22 cellular contexts compared by ENCODE assay signal in genomic region chr10:101235766-101236165, GRCh38. TPM values are rescaled to one million over a fixed set of nuclear protein-coding genes. Genes with fewer than 3 reads are reported as not detected.
DNase-seq lines count a peak whose midpoint lies in the region; ATAC-seq lines count a peak whose summit lies in the region.
"Had no signal": no experiment of that assay in that cellular context is flagged by ENCODE, and none has a peak within 500 bp of the region (broad histone marks: within the 10 kb centered on the region; RNA-seq: fewer than 3 reads in every experiment).

No MANE protein-coding gene starts in this region.

- peaks cover 18% of the 10 kb centered on the region for H3K4me1 Mint-ChIP-seq in activated naive CD4-positive, alpha-beta T cell treated with anti-CD3 and anti-CD28 coated beads, Interleukin-2, amount 50 U/mL, for 24 hours
- H3K4me1 Mint-ChIP-seq in activated naive CD4-positive, alpha-beta T cell treated with anti-CD3 and anti-CD28 coated beads for 36 hours (ENCODE audit: low read depth), result peaks cover 15% of the 10 kb centered on the region
- H3K4me1 Mint-ChIP-seq in T-helper 17 cell, result peaks cover 14% of the 10 kb centered on the region

- no peak overlapping the region for H3K27ac Mint-ChIP-seq in activated naive CD4-positive, alpha-beta T cell treated with anti-CD3 and anti-CD28 coated beads, Interleukin-2, amount 50 U/mL, for 24 hours
- H3K27ac Mint-ChIP-seq in activated naive CD4-positive, alpha-beta T cell treated with anti-CD3 and anti-CD28 coated beads for 36 hours, result no peak overlapping the region
- no peak overlapping the region for H3K27ac Mint-ChIP-seq in T-helper 17 cell
- H3K27ac Mint-ChIP-seq: CD8-positive, alpha-beta T cell had no signal

- no peak overlapping the region for H3K4me2 ChIP-seq in mesendoderm (ENCODE audit: low read length)
- H3K4me2 ChIP-seq: BLaER1, PC-9 had no signal

- CTCF ChIA-PET in activated naive CD4-positive, alpha-beta T cell treated with anti-CD3 and anti-CD28 coated beads for 36 hours (lab: Charles Lee), result interaction anchor here (0.5 to 2.5 kb wide), 4 partner anchors 22 to 196 kb away, joined by 3 to 9 read pairs (median 4); no protein-coding TSS in a partner anchor

- H4K8ac ChIP-seq in mesendoderm (ENCODE audit: low read depth, low read length), result no peak overlapping the region

- peak overlapping the region; percentile 70 for H3K4me3 Mint-ChIP-seq in activated naive CD4-positive, alpha-beta T cell treated with anti-CD3 and anti-CD28 coated beads, Interleukin-2, amount 50 U/mL, for 24 hours
- H3K4me3 Mint-ChIP-seq in activated naive CD4-positive, alpha-beta T cell treated with anti-CD3 and anti-CD28 coated beads for 36 hours, result no peak overlapping the region
- H3K4me3 Mint-ChIP-seq in T-helper 17 cell, result peak overlapping the region; percentile 39
- H3K4me3 Mint-ChIP-seq: CD8-positive, alpha-beta T cell had no signal

- no peak overlapping the region for H2AK5ac ChIP-seq in mesendoderm (ENCODE audit: low read length)

- no peak overlapping the region for H3K4me3 ChIP-seq in mesendoderm (ENCODE audit: low read length)
- H3K4me3 ChIP-seq: BLaER1, GM12878, PC-9 had no signal

- no peak overlapping the region for H2BK15ac ChIP-seq in mesendoderm (replicated peaks; ENCODE audit: low read depth)

- H3K23ac ChIP-seq in mesendoderm (ENCODE audit: low read length), result no peak overlapping the region

- H3K27me3 ChIP-seq in mesendoderm (ENCODE audit: insufficient read depth, low read length, poor library complexity), result peaks cover 75% of the 10 kb centered on the region

- H3K56ac ChIP-seq in mesendoderm (ENCODE audit: low read length), result no peak overlapping the region

- intact Hi-C loops in activated naive CD4-positive, alpha-beta T cell treated with anti-CD3 and anti-CD28 coated beads for 36 hours (cut with micrococcal nuclease), result no loop called here

- no peak overlapping the region for H3K4ac ChIP-seq in mesendoderm (ENCODE audit: low read depth, low read length)

- H4K5ac ChIP-seq in mesendoderm (ENCODE audit: low read length), result no peak overlapping the region

- no peak overlapping the region for H3K27ac ChIP-seq in mesendoderm (ENCODE audit: low read depth, low read length)
- H3K27ac ChIP-seq: BLaER1, PC-9 had no signal

- H3K9me3 ChIP-seq in T-helper 17 cell (ENCODE audit: control insufficient read depth, low read length, poor library complexity, severe bottlenecking), result no peaks in the 10 kb centered on the region
- H3K9me3 ChIP-seq: BLaER1 had no signal

- no peaks in the 10 kb centered on the region for H3K9me3 Mint-ChIP-seq in activated naive CD4-positive, alpha-beta T cell treated with anti-CD3 and anti-CD28 coated beads, Interleukin-2, amount 50 U/mL, for 24 hours
- H3K9me3 Mint-ChIP-seq in activated naive CD4-positive, alpha-beta T cell treated with anti-CD3 and anti-CD28 coated beads for 36 hours, result no peaks in the 10 kb centered on the region
- H3K9me3 Mint-ChIP-seq: CD8-positive, alpha-beta T cell had no signal

- no peak overlapping the region for H3K9ac ChIP-seq in mesendoderm (ENCODE audit: low read length)
- H3K9ac ChIP-seq: BLaER1 had no signal

- no peak for DNase-seq in activated naive CD4-positive, alpha-beta T cell treated with anti-CD3 and anti-CD28 coated beads for 36 hours
- DNase-seq in T-helper 17 cell (no peak), mesendoderm (peak; percentile 81), ecto neural progenitor cell (ENCODE audit: low spot score) (no peak), ureter (ENCODE audit: low spot score) (no peak)
- no peak for DNase-seq in NK-92 treated with Interleukin-12 subunit alpha and Interleukin-12 subunit beta, amount 100 ng/mL, for 24 hours (lab: John Stamatoyannopoulos, UW)
- DNase-seq: 8988T; CD8-positive, alpha-beta T cell; DMS79 treated with DMSO at 0.1 percent for 48 hours; GDM1; KBM-7; NCI-H1436; NCI-H2029 treated with DMSO at 0.1 percent for 48 hours; NCI-H2171 treated with DMSO at 0.1 percent for 48 hours; NCI-H446 treated with DMSO at 0.1 percent for 48 hours; PC-9 had no signal

- no peaks in the 10 kb centered on the region for H3K36me3 ChIP-seq in mesendoderm (ENCODE audit: control insufficient read depth, insufficient read depth, low read length)
- H3K36me3 ChIP-seq: BLaER1 had no signal

- no peak overlapping the region for H3K18ac ChIP-seq in mesendoderm (ENCODE audit: low read length)

- no peak overlapping the region for H2BK5ac ChIP-seq in mesendoderm (ENCODE audit: low read length)

- H3K79me2 ChIP-seq in mesendoderm (ENCODE audit: control insufficient read depth, insufficient read depth, low read length), result no peaks in the 10 kb centered on the region

- WGBS in mesendoderm (ENCODE audit: extremely low coverage, insufficient coverage, low lambda C conversion rate), result no CpG with 5 or more reads among the region's 4 CpGs

- H3K4me1 ChIP-seq in mesendoderm (ENCODE audit: control insufficient read depth, low read depth, low read length), result no peaks in the 10 kb centered on the region
- H3K4me1 ChIP-seq: BLaER1 had no signal

- peaks cover 71% of the 10 kb centered on the region for H3K27me3 Mint-ChIP-seq in activated naive CD4-positive, alpha-beta T cell treated with anti-CD3 and anti-CD28 coated beads, Interleukin-2, amount 50 U/mL, for 24 hours
- H3K27me3 Mint-ChIP-seq in activated naive CD4-positive, alpha-beta T cell treated with anti-CD3 and anti-CD28 coated beads for 36 hours (ENCODE audit: low read depth), result peaks cover 80% of the 10 kb centered on the region
- H3K27me3 Mint-ChIP-seq in T-helper 17 cell, result peaks cover 92% of the 10 kb centered on the region

- ATAC-seq in T-helper 17 cell (no peak), HG03196 (IDR thresholded peaks at IDR 0.05; ENCODE audit: unreplicated experiment) (no peak)
- ATAC-seq: GM12878 had no signal

- H3K79me1 ChIP-seq in mesendoderm (ENCODE audit: low read length), result no peaks in the 10 kb centered on the region

- no peak overlapping the region for H2BK120ac ChIP-seq in mesendoderm (ENCODE audit: low read depth, low read length)

- H3K36me3 Mint-ChIP-seq in activated naive CD4-positive, alpha-beta T cell treated with anti-CD3 and anti-CD28 coated beads, Interleukin-2, amount 50 U/mL, for 24 hours, result no peaks in the 10 kb centered on the region
- H3K36me3 Mint-ChIP-seq in activated naive CD4-positive, alpha-beta T cell treated with anti-CD3 and anti-CD28 coated beads for 36 hours (ENCODE audit: low read depth), result no peaks in the 10 kb centered on the region
- H3K36me3 Mint-ChIP-seq in T-helper 17 cell (ENCODE audit: low read depth), result peaks cover 11% of the 10 kb centered on the region
- H3K36me3 Mint-ChIP-seq: CD8-positive, alpha-beta T cell had no signal

RNA-seq across cellular contexts. Expression of gene LBX1, which starts 6.5 kb away (rescaled TPM):
- total RNA-seq in activated naive CD4-positive, alpha-beta T cell treated with anti-CD3 and anti-CD28 coated beads for 36 hours, result not detected
- total RNA-seq in T-helper 17 cell, result not detected
- not detected for polyA plus RNA-seq in mesendoderm (2013, experiment 1 of 2)
- not detected for polyA plus RNA-seq in mesendoderm (2013, experiment 2 of 2)
- total RNA-seq in ureter, result not detected
- total RNA-seq: CD8-positive, alpha-beta T cell; GM12878; H4; PC-9; SK-MEL-5 had no signal
- polyA plus RNA-seq: GM12878 had no signal
